ENCODE assay signal across 8 cellular contexts in the genomic region with DNA sequence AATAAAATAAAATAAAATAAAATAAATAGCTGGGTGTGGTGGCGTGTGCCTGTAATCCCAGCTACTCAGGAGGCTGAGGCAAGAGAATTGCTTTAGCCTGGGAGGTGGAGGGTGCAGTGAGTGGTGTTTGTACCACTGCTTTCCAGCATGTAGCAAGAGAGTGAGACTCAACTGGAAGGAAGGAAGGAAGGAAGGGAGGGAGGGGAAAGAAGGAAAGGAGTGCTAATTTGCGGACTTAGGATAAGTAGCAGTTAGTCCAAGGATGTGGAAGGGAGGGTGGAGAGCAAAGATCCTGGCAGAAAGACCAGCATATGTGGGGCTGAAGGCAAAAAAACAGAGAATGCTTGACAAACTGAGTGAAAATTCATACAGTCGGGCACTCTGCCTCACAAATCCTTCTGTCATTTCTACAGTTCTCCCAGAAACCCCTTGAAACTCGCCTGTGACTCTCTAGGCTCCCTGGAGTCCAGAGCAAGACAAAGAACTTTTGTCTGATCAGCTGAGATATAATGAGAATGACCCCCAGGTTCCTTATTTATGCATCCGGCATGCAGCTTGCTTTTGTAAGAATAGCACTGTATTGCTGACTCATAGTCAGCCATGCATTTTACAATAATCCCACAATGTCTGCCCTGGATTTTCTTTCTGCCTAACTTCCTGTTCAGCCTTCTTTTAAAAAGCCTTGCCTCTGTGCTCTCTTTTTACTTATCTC. TPM values are rescaled to one million over a fixed set of nuclear protein-coding genes. Genes with fewer than 3 reads are reported as not detected.
DNase-seq lines count a peak whose midpoint lies in the region; ATAC-seq and TF ChIP-seq lines count a peak whose summit lies in the region.

No MANE protein-coding gene starts in this region.

- H3K4me3 Mint-ChIP-seq in glutamatergic neuron (ENCODE audit: unreplicated experiment): peak overlapping the region; percentile 63

- H3K4me2 ChIP-seq in Karpas-422 (ENCODE audit: low read depth, low read length, poor library complexity, severe bottlenecking): peak overlapping the region; percentile 61

- peak overlapping the region; percentile 100 for H3K27ac Mint-ChIP-seq in glutamatergic neuron (ENCODE audit: unreplicated experiment)

- peak overlapping the region; percentile 34 for H2AFZ ChIP-seq in Karpas-422 (ENCODE audit: low read length)

- H3K9me3 Mint-ChIP-seq in glutamatergic neuron (ENCODE audit: unreplicated experiment): peaks cover 15% of the 10 kb centered on the region

- no peaks in the 10 kb centered on the region for H3K36me3 ChIP-seq in Karpas-422 (ENCODE audit: insufficient read depth, low read length)

- no peaks in the 10 kb centered on the region for H3K27me3 ChIP-seq in Karpas-422 (ENCODE audit: low read length)

- H3K4me1 ChIP-seq in Karpas-422 (ENCODE audit: low read length): peaks cover 45% of the 10 kb centered on the region

- ATAC-seq in GM21619 (IDR thresholded peaks at IDR 0.05; ENCODE audit: unreplicated experiment) (no peak), HG02759 (IDR thresholded peaks at IDR 0.05; ENCODE audit: unreplicated experiment) (no peak), GM19395 (IDR thresholded peaks at IDR 0.05; ENCODE audit: unreplicated experiment) (no peak)

- no peaks in the 10 kb centered on the region for H4K20me1 ChIP-seq in Karpas-422 (ENCODE audit: insufficient read depth, low read depth, low read length)

- no peak for TF ChIP-seq CTCF in glutamatergic neuron (IDR thresholded peaks at IDR 0.05; ENCODE audit: partially characterized antibody, unreplicated experiment)

- H3K4me1 Mint-ChIP-seq in glutamatergic neuron (ENCODE audit: low read depth, unreplicated experiment): peaks cover 50% of the 10 kb centered on the region

- H3K9ac ChIP-seq in Karpas-422 (ENCODE audit: low read length): peak overlapping the region; percentile 41

- no peaks in the 10 kb centered on the region for H3K9me3 ChIP-seq in Karpas-422 (ENCODE audit: low read length)

- no peaks in the 10 kb centered on the region for H3K36me3 Mint-ChIP-seq in glutamatergic neuron (ENCODE audit: unreplicated experiment)

- peak overlapping the region; percentile 73 for H3K27ac ChIP-seq in Karpas-422 (ENCODE audit: low read length)

- peaks cover 12% of the 10 kb centered on the region for H3K27me3 Mint-ChIP-seq in glutamatergic neuron (ENCODE audit: unreplicated experiment)

- no peaks in the 10 kb centered on the region for H3K79me2 ChIP-seq in Karpas-422 (ENCODE audit: low read length)

- no peaks in the 10 kb centered on the region for H3K9me2 ChIP-seq in Karpas-422 (replicated peaks; ENCODE audit: insufficient read depth, low read length)

- DNase-seq in ELR (ENCODE audit: low read depth) (peak; percentile 94), Karpas-422 (peak; percentile 89), T1000 (lab: John Stamatoyannopoulos, UW) (peak; percentile 55), glutamatergic neuron (no peak), retina (peak; percentile 75)

- peak overlapping the region; percentile 36 for H3K4me3 ChIP-seq in Karpas-422 (ENCODE audit: low read length)

RNA-seq across cellular contexts. Expression of a gene that starts 31.5 kb away (rescaled TPM):
- total RNA-seq in Karpas-422 (2014; rRNA removed; shearing (Covaris generic); ENCODE audit: low replicate concordance): 213 and 402 TPM in 2 replicates
- 196 TPM for total RNA-seq in glutamatergic neuron (ENCODE audit: unreplicated experiment)

RNA-seq across cellular contexts. Expression of a gene that starts 35.2 kb away (rescaled TPM):
- not detected in 2 replicates for total RNA-seq in Karpas-422 (2014; rRNA removed; shearing (Covaris generic); ENCODE audit: low replicate concordance)
- total RNA-seq in glutamatergic neuron (ENCODE audit: unreplicated experiment): not detected

RNA-seq across cellular contexts. Expression of a gene that starts 44.7 kb away (rescaled TPM):
- total RNA-seq in Karpas-422 (2014; rRNA removed; shearing (Covaris generic); ENCODE audit: low replicate concordance): 0.97 and 2.7 TPM in 2 replicates
- total RNA-seq in glutamatergic neuron (ENCODE audit: unreplicated experiment): not detected

RNA-seq across cellular contexts. Expression of a gene that starts 45.8 kb away (rescaled TPM):
- 48.7 and 52.7 TPM in 2 replicates for total RNA-seq in Karpas-422 (2014; rRNA removed; shearing (Covaris generic); ENCODE audit: low replicate concordance)
- total RNA-seq in glutamatergic neuron (ENCODE audit: unreplicated experiment): 190 TPM
